7 cellular contexts compared by ENCODE assay signal in genomic region chr15:76763554-76763953, GRCh38.
"Had no signal": no experiment of that assay in that cellular context is flagged by ENCODE, and none has a peak within 500 bp of the region (broad histone marks: within the 10 kb centered on the region; RNA-seq: fewer than 3 reads in every experiment).

No MANE protein-coding gene starts in this region.

- H2AFZ ChIP-seq: GM23248 had no signal

- H3K9ac ChIP-seq: GM23248 had no signal

- H3K27me3 Mint-ChIP-seq: IgD-negative memory B cell had no signal

- H3K4me3 ChIP-seq: GM23248, HAP-1 had no signal

- H3K4me3 Mint-ChIP-seq: IgD-negative memory B cell had no signal

- DNase-seq: GM23248, GOT3, H7 had no signal

- FAIRE-seq: HTR-8/SVneo had no signal

- H3K27ac ChIP-seq: GM23248 had no signal

- H3K9me3 ChIP-seq: HAP-1 had no signal

- ATAC-seq: HCT116 had no signal
